Comparison of ENCODE assay signal across 21 cellular contexts in genomic region chr4:185560316-185560715, GRCh38. TPM values are rescaled to one million over a fixed set of nuclear protein-coding genes. Genes with fewer than 3 reads are reported as not detected.
DNase-seq lines count a peak whose midpoint lies in the region; ATAC-seq and TF ChIP-seq lines count a peak whose summit lies in the region.
"Had no signal": no experiment of that assay in that cellular context is flagged by ENCODE, and none has a peak within 500 bp of the region (broad histone marks: within the 10 kb centered on the region; RNA-seq: fewer than 3 reads in every experiment).

No MANE protein-coding gene starts in this region.

- TF ChIP-seq CTCF in Calu3 (IDR thresholded peaks at IDR 0.05; ENCODE audit: unreplicated experiment) (no peak), sigmoid colon (IDR thresholded peaks at IDR 0.05) (no peak)

- peak overlapping the region; percentile 54 for H2BK120ac ChIP-seq in trophoblast cell (ENCODE audit: insufficient read depth, low read length, poor library complexity)

- 82 to 87% methylated on average over 5 of the region's 5 CpGs for WGBS in esophagus, 2 donors
- WGBS in trophoblast cell (ENCODE audit: extremely low coverage, insufficient coverage, insufficient read length): no CpG with 5 or more reads among the region's 5 CpGs
- WGBS in sigmoid colon, 2 donors: 90 to 95% methylated on average over 5 of the region's 5 CpGs

- H3K79me1 ChIP-seq in trophoblast cell (ENCODE audit: low read length): peaks cover 9% of the 10 kb centered on the region

- H3K27me3 Mint-ChIP-seq in Calu3 (ENCODE audit: unreplicated experiment): no peaks in the 10 kb centered on the region

- H3K4ac ChIP-seq in trophoblast cell (ENCODE audit: low read depth, low read length): no peak overlapping the region

- peak overlapping the region; percentile 89 for H3K14ac ChIP-seq in trophoblast cell (ENCODE audit: low read length)

- CTCF ChIA-PET in Calu3 (lab: Charles Lee): interaction anchor here (1.0 kb wide), 1 partner anchor 16 kb away, joined by 3 read pairs; no protein-coding TSS in a partner anchor

- H3K4me3 ChIP-seq in SJCRH30: no peak overlapping the region
- no peak overlapping the region for H3K4me3 ChIP-seq in esophagus (ENCODE audit: low read depth in 1 of 2, low read length in 2 of 2)
- no peak overlapping the region for H3K4me3 ChIP-seq in trophoblast cell (ENCODE audit: low read depth, low read length)
- H3K4me3 ChIP-seq in sigmoid colon: no peak overlapping the region
- H3K4me3 ChIP-seq: adrenal gland, spleen had no signal

- H3K9ac ChIP-seq in trophoblast cell (ENCODE audit: low read length): no peak overlapping the region

- H2BK12ac ChIP-seq in trophoblast cell (ENCODE audit: low read length): peak overlapping the region; percentile 92

- peak overlapping the region; percentile 70 for H3K27ac Mint-ChIP-seq in Calu3 (ENCODE audit: unreplicated experiment)
- H3K27ac Mint-ChIP-seq: activated CD4-positive, alpha-beta T cell treated with anti-CD3 and anti-CD28 coated beads, Interleukin-2, amount 10 ng/mL, durations not matched to agents 7 days and 5 days had no signal

- peaks cover 5% of the 10 kb centered on the region; the same call in 1 of the 2 replicates for H3K9me3 ChIP-seq in SJCRH30 (replicated peaks)
- H3K9me3 ChIP-seq in esophagus (ENCODE audit: control insufficient read depth in 2 of 2, insufficient read depth in 1 of 2, low read depth in 1 of 2, low read length in 1 of 2): peaks cover 0 to 3% of the 10 kb centered on the region in 2 donors
- H3K9me3 ChIP-seq in trophoblast cell (ENCODE audit: insufficient read depth, low read depth, low read length): peaks cover 4% of the 10 kb centered on the region
- no peaks in the 10 kb centered on the region for H3K9me3 ChIP-seq in sigmoid colon
- H3K9me3 ChIP-seq: adrenal gland had no signal

- intact Hi-C loops in Calu3 (cut with micrococcal nuclease; ENCODE audit: unreplicated experiment): no loop called here
- intact Hi-C loops in sigmoid colon (cut with DNase I): no loop called here

- H4K8ac ChIP-seq in trophoblast cell (ENCODE audit: low read depth, low read length): peak overlapping the region; percentile 83

- peak overlapping the region; percentile 77 for H2AK5ac ChIP-seq in trophoblast cell (ENCODE audit: low read length)

- DNase-seq in Calu3: no peak
- no peak for DNase-seq in SJCRH30
- no peak for DNase-seq in trophoblast cell
- DNase-seq in UCSD-AML1 (lab: John Stamatoyannopoulos, UW; ENCODE audit: unreplicated experiment): no peak
- DNase-seq in sigmoid colon: no peak
- no peak for DNase-seq in stimulated activated naive CD8-positive, alpha-beta T cell treated with anti-CD3 and anti-CD28 coated beads, Interleukin-15, Interleukin-2, amounts not matched to agents 100 U/mL and 50 U/mL, for 24 hours
- DNase-seq: activated CD4-positive, alpha-beta T cell treated with anti-CD3 and anti-CD28 coated beads, Interleukin-2, amount 10 ng/mL, durations not matched to agents 7 days and 5 days; activated CD8-positive, alpha-beta memory T cell treated with anti-CD3 and anti-CD28 coated beads, Interleukin-2, amount 50 U/mL, for 48 hours; activated gamma-delta T cell; adrenal gland; effector CD8-positive, alpha-beta T cell; KG1; naive thymus-derived CD8-positive, alpha-beta T cell; NCI-H2029 treated with DMSO at 0.1 percent for 48 hours; NCI-H446 treated with DMSO at 0.1 percent for 48 hours; spleen; T-helper 1 cell had no signal

- H3K79me2 ChIP-seq in trophoblast cell (ENCODE audit: control insufficient read depth, insufficient read depth, low read length, poor library complexity): no peaks in the 10 kb centered on the region

- BruUV-seq in Calu3 (replicated peaks; lab: Mats Ljungman, UMichigan): no TSS peak

- H3K27ac ChIP-seq in SJCRH30: peak overlapping the region; percentile 57
- peak overlapping the region; percentile 74 to 77 for H3K27ac ChIP-seq in esophagus (ENCODE audit: low read depth in 2 of 2, low read length in 1 of 2)
- H3K27ac ChIP-seq in trophoblast cell (ENCODE audit: low read depth, low read length): peak overlapping the region; percentile 7
- H3K27ac ChIP-seq in sigmoid colon: peak overlapping the region in 2 of 4 donors; percentile 50 to 64
- H3K27ac ChIP-seq: adrenal gland, C4-2B, spleen had no signal

- peak overlapping the region; percentile 77 for H4K91ac ChIP-seq in trophoblast cell (ENCODE audit: low read depth, low read length)

- H3K18ac ChIP-seq in trophoblast cell (ENCODE audit: low read length): peak overlapping the region; percentile 87

- TF ChIP-seq EP300 in sigmoid colon (IDR thresholded peaks at IDR 0.05): no peak

- no peak overlapping the region for H3K4me2 ChIP-seq in trophoblast cell (ENCODE audit: low read length)

- no peak for ATAC-seq in GM19351 (IDR thresholded peaks at IDR 0.05; ENCODE audit: unreplicated experiment)
- ATAC-seq in stimulated activated naive CD8-positive, alpha-beta T cell treated with anti-CD3 and anti-CD28 coated beads, Interleukin-15, Interleukin-2, amounts not matched to agents 100 U/mL and 50 U/mL, for 24 hours: no peak
- ATAC-seq: naive thymus-derived CD8-positive, alpha-beta T cell had no signal

- no peak overlapping the region for H4K12ac ChIP-seq in trophoblast cell (ENCODE audit: low read depth, low read length)

- no peak overlapping the region for H3K4me3 Mint-ChIP-seq in Calu3 (ENCODE audit: low read depth, unreplicated experiment)
- H3K4me3 Mint-ChIP-seq: activated CD4-positive, alpha-beta T cell treated with anti-CD3 and anti-CD28 coated beads, Interleukin-2, amount 10 ng/mL, durations not matched to agents 7 days and 5 days; central memory CD8-positive, alpha-beta T cell; naive thymus-derived CD8-positive, alpha-beta T cell had no signal

- no peak overlapping the region for H2AFZ ChIP-seq in trophoblast cell (ENCODE audit: insufficient read depth, low read length, poor library complexity)

- H3K27me3 ChIP-seq in SJCRH30 (no peaks in the 10 kb centered on the region), esophagus (ENCODE audit: control insufficient read depth in 1 of 2, insufficient read depth in 2 of 2, low read length in 2 of 2) (no peaks in the 10 kb centered on the region), trophoblast cell (ENCODE audit: insufficient read depth, low read length) (no peaks in the 10 kb centered on the region), sigmoid colon (no peaks in the 10 kb centered on the region)
- H3K27me3 ChIP-seq: adrenal gland had no signal

- no peaks in the 10 kb centered on the region for H3K36me3 Mint-ChIP-seq in Calu3 (ENCODE audit: insufficient read depth, unreplicated experiment)

- no peaks in the 10 kb centered on the region for H3K36me3 ChIP-seq in SJCRH30
- no peaks in the 10 kb centered on the region for H3K36me3 ChIP-seq in esophagus (ENCODE audit: control insufficient read depth in 2 of 2, insufficient read depth in 2 of 2, low read length in 1 of 2)
- H3K36me3 ChIP-seq in trophoblast cell (ENCODE audit: control insufficient read depth in 1 of 2, insufficient read depth in 2 of 2, low read length in 2 of 2): no peaks in the 10 kb centered on the region
- H3K36me3 ChIP-seq in sigmoid colon: no peaks in the 10 kb centered on the region
- H3K36me3 ChIP-seq: adrenal gland, spleen had no signal

- no peak for TF ChIP-seq POLR2A in sigmoid colon (IDR thresholded peaks at IDR 0.05)

- peaks cover 16% of the 10 kb centered on the region for H3K4me1 Mint-ChIP-seq in Calu3 (ENCODE audit: low read depth, unreplicated experiment)
- H3K4me1 Mint-ChIP-seq: activated CD4-positive, alpha-beta T cell treated with anti-CD3 and anti-CD28 coated beads, Interleukin-2, amount 10 ng/mL, durations not matched to agents 7 days and 5 days; central memory CD8-positive, alpha-beta T cell; naive thymus-derived CD8-positive, alpha-beta T cell had no signal

- H3K4me1 ChIP-seq in SJCRH30 (peaks cover 6% of the 10 kb centered on the region), esophagus (ENCODE audit: control insufficient read depth in 2 of 2, insufficient read depth in 2 of 2, low read length in 1 of 2) (peaks cover 0 to 10% of the 10 kb centered on the region in 2 donors), trophoblast cell (ENCODE audit: control insufficient read depth in 1 of 2, insufficient read depth in 2 of 2, low read length in 2 of 2) (peaks cover 3 to 11% of the 10 kb centered on the region in 2 experiments), sigmoid colon (peaks cover 0 to 36% (median 27%) of the 10 kb centered on the region in 4 donors)
- H3K4me1 ChIP-seq: adrenal gland, spleen had no signal

- H3K23ac ChIP-seq in trophoblast cell (ENCODE audit: low read length): no peak overlapping the region

- no peak overlapping the region for H2BK5ac ChIP-seq in trophoblast cell (ENCODE audit: low read depth, low read length, poor library complexity)

- no peaks in the 10 kb centered on the region for H3K9me3 Mint-ChIP-seq in Calu3 (ENCODE audit: low read depth, unreplicated experiment)
- H3K9me3 Mint-ChIP-seq: central memory CD8-positive, alpha-beta T cell had no signal

RNA-seq across cellular contexts. Expression of gene PDLIM3, which starts 25.0 kb away (rescaled TPM):
- total RNA-seq in Calu3 (2022): 0.50 and 0.51 TPM in 2 replicates
- 137 and 144 TPM in 2 replicates for total RNA-seq in SJCRH30 (2014; rRNA removed; shearing (Covaris generic))
- polyA plus RNA-seq in esophagus: 10 to 100 TPM; 24.2 to 62.8 TPM
- 19.2 and 19.5 TPM in 2 replicates for polyA plus RNA-seq in trophoblast cell (2013)
- total RNA-seq in sigmoid colon: 100 to 1,000 TPM; 568 to 907 (median 820) TPM
- 10 to 100 TPM in 2 of 3 donors, 1 to 10 TPM in 1; 7.9 to 24.5 (median 17.4) TPM for polyA plus RNA-seq in sigmoid colon
- total RNA-seq: activated CD4-positive, alpha-beta T cell treated with anti-CD3 and anti-CD28 coated beads, Interleukin-2, amount 10 ng/mL, durations not matched to agents 7 days and 5 days; naive thymus-derived CD8-positive, alpha-beta T cell had no signal
- polyA plus RNA-seq: naive thymus-derived CD8-positive, alpha-beta T cell had no signal

Comparison
In these comparisons a context has a peak if more than half of its experiments do, and no peak if none do; other contexts are left out.
1. RNA of gene PDLIM3, which starts 25.0 kb away (total RNA-seq): 568 to 907 TPM in sigmoid colon and 137 to 144 TPM in SJCRH30; 0.50 to 0.51 TPM in Calu3; every median in the first group is over 10 times any median in the second.